In genomic region chr7:127900735-127901685, GRCh38 we compare ENCODE assay signal across 1 cellular context.
TF ChIP-seq lines count a peak whose summit lies in the region.

No MANE protein-coding gene starts in this region.

TF ChIP-seq in GM23338, 12 proteins besides CTCF, POLR2A, EP300 and RAD21:
- TF ChIP-seq ZNF462 (CRISPR knock-in tag; IDR thresholded peaks at IDR 0.05) = peak; percentile 84
- TF ChIP-seq NANOG (IDR thresholded peaks at IDR 0.05; ENCODE audit: borderline replicate concordance) = no peak
